ENCODE assay signal across 15 cellular contexts in the genomic region with DNA sequence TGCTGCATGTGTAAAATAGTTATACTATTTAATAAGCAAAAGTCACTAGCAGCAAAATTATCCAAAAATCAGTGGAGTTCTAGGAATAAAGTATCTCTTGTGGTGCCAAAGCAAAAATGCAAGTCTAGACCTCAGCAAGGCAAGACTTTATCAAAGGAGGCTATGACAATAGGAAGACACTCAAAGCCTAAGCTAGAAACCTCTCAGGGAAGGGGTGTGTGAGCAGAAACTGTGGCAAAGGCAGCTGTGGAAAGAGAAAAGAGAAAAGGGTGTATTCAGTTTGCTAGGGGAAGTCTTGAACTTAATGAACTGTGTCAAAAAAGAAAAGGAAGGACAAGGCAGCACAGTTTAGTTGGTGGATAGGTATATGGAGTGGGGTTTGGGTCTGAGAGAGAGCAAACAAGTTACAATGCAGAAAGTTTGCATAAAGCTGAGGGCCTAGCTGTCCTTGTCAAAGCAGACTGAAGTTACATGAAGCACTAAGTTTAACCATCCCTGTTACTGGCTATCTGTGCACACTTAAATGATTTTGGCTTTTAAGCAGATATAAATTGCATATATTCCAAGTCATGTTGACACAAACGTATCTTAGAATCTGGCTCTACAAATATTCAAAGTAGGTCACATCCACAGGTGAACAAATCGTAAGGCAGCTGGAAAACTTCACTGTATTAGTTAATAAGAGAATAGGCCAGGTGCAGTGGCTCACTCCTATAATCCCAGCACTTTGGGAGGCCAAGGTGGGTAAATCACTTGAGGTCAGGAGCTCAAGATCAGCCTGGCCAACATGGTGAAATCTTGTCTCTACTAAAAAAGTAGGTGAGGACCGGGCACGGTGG. TPM values are rescaled to one million over a fixed set of nuclear protein-coding genes. Genes with fewer than 3 reads are reported as not detected.
DNase-seq lines count a peak whose midpoint lies in the region; ATAC-seq, FAIRE-seq and TF ChIP-seq lines count a peak whose summit lies in the region.
"Had no signal": no experiment of that assay in that cellular context is flagged by ENCODE, and none has a peak within 500 bp of the region (broad histone marks: within the 10 kb centered on the region; RNA-seq: fewer than 3 reads in every experiment).

No MANE protein-coding gene starts in this region.

- H3K27ac ChIP-seq in uterus, result no peak overlapping the region
- H3K27ac ChIP-seq: adrenal gland, vagina had no signal

- DNase-seq in GM12891 (ENCODE audit: insufficient read length, low spot score) (no peak), progenitor cell of endocrine pancreas (ENCODE audit: low spot score, unreplicated experiment) (no peak), SK-N-DZ (ENCODE audit: low spot score) (no peak), NCI-H2196 treated with DMSO at 0.1 percent for 48 hours (lab: John Stamatoyannopoulos, UW; ENCODE audit: unreplicated experiment) (no peak), uterus (no peak)
- DNase-seq in activated T-helper 1 cell treated with anti-CD3 and anti-CD28 coated beads, Interleukin-12 subunit alpha, Interleukin-12 subunit beta, Interleukin-2, Interleukin-4 antibody, amounts not matched to agents 30 ng/mL and 10 ng/mL and 1 ng/mL, durations not matched to agents 14 hours and 24 hours and 36 hours (ENCODE audit: low spot score), result no peak
- DNase-seq: activated T-cell treated with anti-CD3 and anti-CD28 coated beads, Interleukin-2, amount 50 U/mL, for 24 hours; adrenal gland; kidney glomerular epithelial cell; NCI-H2171 treated with DMSO at 0.1 percent for 48 hours; retina; stimulated activated CD4-positive, alpha-beta T cell treated with anti-CD3 and anti-CD28 coated beads, Interleukin-4, amount 100 ng/mL, for 1 hour had no signal

- peak; percentile 50 for ATAC-seq in GM21825 (IDR thresholded peaks at IDR 0.05; ENCODE audit: unreplicated experiment)
- ATAC-seq: stimulated activated effector memory CD8-positive, alpha-beta T cell treated with anti-CD3 and anti-CD28 coated beads, Interleukin-12 subunit alpha, Interleukin-12 subunit beta, amount 100 ng/mL, for 72 hours had no signal

- H3K4me3 Mint-ChIP-seq in activated T-helper 1 cell treated with anti-CD3 and anti-CD28 coated beads, Interleukin-12 subunit alpha, Interleukin-12 subunit beta, Interleukin-2, Interleukin-4 antibody, amounts not matched to agents 30 ng/mL and 10 ng/mL and 1 ng/mL, durations not matched to agents 14 hours and 24 hours and 36 hours, result no peak overlapping the region
- H3K4me3 Mint-ChIP-seq in progenitor cell of endocrine pancreas (ENCODE audit: low read depth), result no peak overlapping the region
- H3K4me3 Mint-ChIP-seq: activated T-cell treated with anti-CD3 and anti-CD28 coated beads, Interleukin-2, amount 50 U/mL, for 24 hours; stimulated activated effector memory CD8-positive, alpha-beta T cell treated with anti-CD3 and anti-CD28 coated beads, Interleukin-12 subunit alpha, Interleukin-12 subunit beta, amount 100 ng/mL, for 72 hours had no signal

- peak overlapping the region; percentile 38 for H3K27ac Mint-ChIP-seq in activated T-helper 1 cell treated with anti-CD3 and anti-CD28 coated beads, Interleukin-12 subunit alpha, Interleukin-12 subunit beta, Interleukin-2, Interleukin-4 antibody, amounts not matched to agents 30 ng/mL and 10 ng/mL and 1 ng/mL, durations not matched to agents 14 hours and 24 hours and 36 hours
- H3K27ac Mint-ChIP-seq in progenitor cell of endocrine pancreas, result peak overlapping the region; percentile 6
- H3K27ac Mint-ChIP-seq: activated T-cell treated with anti-CD3 and anti-CD28 coated beads, Interleukin-2, amount 50 U/mL, for 24 hours; stimulated activated effector memory CD8-positive, alpha-beta T cell treated with anti-CD3 and anti-CD28 coated beads, Interleukin-12 subunit alpha, Interleukin-12 subunit beta, amount 100 ng/mL, for 72 hours had no signal

- H3K4me1 ChIP-seq in uterus, result no peaks in the 10 kb centered on the region
- H3K4me1 ChIP-seq: adrenal gland, vagina had no signal

- TF ChIP-seq CTCF in progenitor cell of endocrine pancreas (IDR thresholded peaks at IDR 0.05; ENCODE audit: unreplicated experiment), result no peak
- TF ChIP-seq CTCF in uterus (IDR thresholded peaks at IDR 0.05), result no peak

- intact Hi-C loops in activated T-helper 1 cell treated with anti-CD3 and anti-CD28 coated beads, Interleukin-12 subunit alpha, Interleukin-12 subunit beta, Interleukin-2, Interleukin-4 antibody, amounts not matched to agents 30 ng/mL and 10 ng/mL and 1 ng/mL, durations not matched to agents 14 hours and 24 hours and 36 hours (cut with micrococcal nuclease), result no loop called here
- intact Hi-C loops in uterus (cut with DNase I; ENCODE audit: low total_unique reads), result no loop called here

- no peaks in the 10 kb centered on the region for H3K27me3 Mint-ChIP-seq in activated T-helper 1 cell treated with anti-CD3 and anti-CD28 coated beads, Interleukin-12 subunit alpha, Interleukin-12 subunit beta, Interleukin-2, Interleukin-4 antibody, amounts not matched to agents 30 ng/mL and 10 ng/mL and 1 ng/mL, durations not matched to agents 14 hours and 24 hours and 36 hours (ENCODE audit: insufficient read depth)
- no peaks in the 10 kb centered on the region for H3K27me3 Mint-ChIP-seq in progenitor cell of endocrine pancreas
- H3K27me3 Mint-ChIP-seq: activated T-cell treated with anti-CD3 and anti-CD28 coated beads, Interleukin-2, amount 50 U/mL, for 24 hours had no signal

- no peaks in the 10 kb centered on the region for H3K27me3 ChIP-seq in uterus
- H3K27me3 ChIP-seq: adrenal gland, vagina had no signal

- no peaks in the 10 kb centered on the region for H3K36me3 ChIP-seq in uterus
- H3K36me3 ChIP-seq: adrenal gland, vagina had no signal

- H3K36me3 Mint-ChIP-seq in activated T-helper 1 cell treated with anti-CD3 and anti-CD28 coated beads, Interleukin-12 subunit alpha, Interleukin-12 subunit beta, Interleukin-2, Interleukin-4 antibody, amounts not matched to agents 30 ng/mL and 10 ng/mL and 1 ng/mL, durations not matched to agents 14 hours and 24 hours and 36 hours (ENCODE audit: low read depth), result peaks cover 5% of the 10 kb centered on the region
- peaks cover 5% of the 10 kb centered on the region for H3K36me3 Mint-ChIP-seq in progenitor cell of endocrine pancreas (ENCODE audit: insufficient read depth)

- peak; percentile 90 for FAIRE-seq in GM12891 (lab: Jason Lieb, UNC)

- H3K4me1 Mint-ChIP-seq in activated T-helper 1 cell treated with anti-CD3 and anti-CD28 coated beads, Interleukin-12 subunit alpha, Interleukin-12 subunit beta, Interleukin-2, Interleukin-4 antibody, amounts not matched to agents 30 ng/mL and 10 ng/mL and 1 ng/mL, durations not matched to agents 14 hours and 24 hours and 36 hours (ENCODE audit: low read depth), result peaks cover 27% of the 10 kb centered on the region
- peaks cover 15% of the 10 kb centered on the region for H3K4me1 Mint-ChIP-seq in progenitor cell of endocrine pancreas (ENCODE audit: low read depth)

- peaks cover 7% of the 10 kb centered on the region for H3K9me3 Mint-ChIP-seq in activated T-helper 1 cell treated with anti-CD3 and anti-CD28 coated beads, Interleukin-12 subunit alpha, Interleukin-12 subunit beta, Interleukin-2, Interleukin-4 antibody, amounts not matched to agents 30 ng/mL and 10 ng/mL and 1 ng/mL, durations not matched to agents 14 hours and 24 hours and 36 hours
- H3K9me3 Mint-ChIP-seq in progenitor cell of endocrine pancreas (ENCODE audit: low read depth), result peaks cover 12% of the 10 kb centered on the region
- H3K9me3 Mint-ChIP-seq: activated T-cell treated with anti-CD3 and anti-CD28 coated beads, Interleukin-2, amount 50 U/mL, for 24 hours; stimulated activated effector memory CD8-positive, alpha-beta T cell treated with anti-CD3 and anti-CD28 coated beads, Interleukin-12 subunit alpha, Interleukin-12 subunit beta, amount 100 ng/mL, for 72 hours had no signal

- no peak overlapping the region for H3K4me3 ChIP-seq in uterus
- H3K4me3 ChIP-seq: adrenal gland, vagina had no signal

- no peak for TF ChIP-seq POLR2A in GM12891 (IDR thresholded peaks at IDR 0.05; ENCODE audit: low read depth, low read length)
- TF ChIP-seq POLR2A in uterus (IDR thresholded peaks at IDR 0.05), result no peak

- H3K9me3 ChIP-seq in uterus, result no peaks in the 10 kb centered on the region
- H3K9me3 ChIP-seq: adrenal gland, vagina had no signal

TF ChIP-seq in GM12891, 5 proteins besides CTCF, POLR2A, EP300 and RAD21:
- no peak for TF ChIP-seq POU2F2 (IDR thresholded peaks at IDR 0.05; ENCODE audit: low read depth, low read length)
- no peak for TF ChIP-seq PAX5 (IDR thresholded peaks at IDR 0.05; ENCODE audit: insufficient read depth, low read length, severe bottlenecking)
- no peak for TF ChIP-seq SPI1 (IDR thresholded peaks at IDR 0.05; ENCODE audit: low read depth, low read length)
- TF ChIP-seq TAF1 (IDR thresholded peaks at IDR 0.05; ENCODE audit: low read depth, low read length), result no peak
- no peak for TF ChIP-seq POLR2AphosphoS5 (IDR thresholded peaks at IDR 0.05; ENCODE audit: low read depth, low read length)

RNA-seq across cellular contexts. Expression of a gene that starts 31.0 kb away (rescaled TPM):
- 3.4 TPM for polyA plus RNA-seq in GM12891 (2012; ENCODE audit: low read depth, missing spikeins)
- total RNA-seq in activated T-helper 1 cell treated with anti-CD3 and anti-CD28 coated beads, Interleukin-12 subunit alpha, Interleukin-12 subunit beta, Interleukin-2, Interleukin-4 antibody, amounts not matched to agents 30 ng/mL and 10 ng/mL and 1 ng/mL, durations not matched to agents 14 hours and 24 hours and 36 hours, result 3.1 and 3.4 TPM in 2 replicates
- 29.2 and 31.9 TPM in 2 replicates for total RNA-seq in progenitor cell of endocrine pancreas
- 27.1 and 27.5 TPM in 2 replicates for polyA plus RNA-seq in SK-N-DZ (2014; cell fraction: cytosol; rRNA removed)
- polyA plus RNA-seq in SK-N-DZ (2014; cell fraction: nucleus; rRNA removed), result 22.5 and 30.0 TPM in 2 replicates
- total RNA-seq in uterus, result 10 to 100 TPM in 3 of 4 donors, 1 to 10 TPM in 1; 1.3 to 25.6 (median 16.0) TPM
